1 cellular context compared by ENCODE assay signal in the genomic region with DNA sequence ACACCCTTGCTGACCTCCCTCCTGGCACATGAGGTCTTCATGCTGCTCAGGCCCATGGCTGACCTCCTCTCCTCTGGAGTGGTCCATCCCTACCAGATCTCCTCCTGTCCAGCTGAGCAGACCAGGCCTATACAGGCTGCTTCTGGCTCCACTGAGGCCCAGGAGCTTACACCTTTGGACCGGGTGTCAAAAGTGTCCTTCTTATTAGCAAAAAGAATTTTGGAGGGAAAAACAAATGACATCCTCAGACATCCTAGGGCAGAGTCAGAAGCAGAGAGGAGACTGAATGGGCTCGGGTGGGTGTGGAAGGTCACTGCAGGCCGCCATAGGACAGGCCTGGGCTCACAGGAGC.
TF ChIP-seq lines count a peak whose summit lies in the region.

No MANE protein-coding gene starts in this region.

TF ChIP-seq in HEK293, 187 proteins besides CTCF, POLR2A, EP300 and RAD21 (continued from another document):
- TF ChIP-seq, protein P1, sequence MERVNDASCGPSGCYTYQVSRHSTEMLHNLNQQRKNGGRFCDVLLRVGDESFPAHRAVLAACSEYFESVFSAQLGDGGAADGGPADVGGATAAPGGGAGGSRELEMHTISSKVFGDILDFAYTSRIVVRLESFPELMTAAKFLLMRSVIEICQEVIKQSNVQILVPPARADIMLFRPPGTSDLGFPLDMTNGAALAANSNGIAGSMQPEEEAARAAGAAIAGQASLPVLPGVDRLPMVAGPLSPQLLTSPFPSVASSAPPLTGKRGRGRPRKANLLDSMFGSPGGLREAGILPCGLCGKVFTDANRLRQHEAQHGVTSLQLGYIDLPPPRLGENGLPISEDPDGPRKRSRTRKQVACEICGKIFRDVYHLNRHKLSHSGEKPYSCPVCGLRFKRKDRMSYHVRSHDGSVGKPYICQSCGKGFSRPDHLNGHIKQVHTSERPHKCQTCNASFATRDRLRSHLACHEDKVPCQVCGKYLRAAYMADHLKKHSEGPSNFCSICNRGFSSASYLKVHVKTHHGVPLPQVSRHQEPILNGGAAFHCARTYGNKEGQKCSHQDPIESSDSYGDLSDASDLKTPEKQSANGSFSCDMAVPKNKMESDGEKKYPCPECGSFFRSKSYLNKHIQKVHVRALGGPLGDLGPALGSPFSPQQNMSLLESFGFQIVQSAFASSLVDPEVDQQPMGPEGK (tag by site-specific recombination; IDR thresholded peaks at IDR 0.05), result no peak
- TF ChIP-seq EGR2 (tag by site-specific recombination; IDR thresholded peaks at IDR 0.05; ENCODE audit: low read depth) (no peak), ZNF624 (tag by site-specific recombination; IDR thresholded peaks at IDR 0.05) (no peak), ZNF843 (tag by site-specific recombination; IDR thresholded peaks at IDR 0.05) (no peak), GLI4 (tag by site-specific recombination; IDR thresholded peaks at IDR 0.05) (no peak), ZNF416 (tag by site-specific recombination; IDR thresholded peaks at IDR 0.05) (no peak), ZNF423 (tag by site-specific recombination; IDR thresholded peaks at IDR 0.05) (no peak), ZNF747 (tag by site-specific recombination; IDR thresholded peaks at IDR 0.05) (no peak)
